ENCODE assay signal across 1 cellular context in genomic region chr13:23319915-23320224, GRCh38.
TF ChIP-seq lines count a peak whose summit lies in the region.

No MANE protein-coding gene starts in this region.

TF ChIP-seq in A549, 52 proteins besides CTCF, POLR2A, EP300 and RAD21:
- no peak for TF ChIP-seq MAX (IDR thresholded peaks at IDR 0.05)
- TF ChIP-seq BCL3 (IDR thresholded peaks at IDR 0.05): no peak
- no peak for TF ChIP-seq ZFP36 (IDR thresholded peaks at IDR 0.05; ENCODE audit: borderline replicate concordance, partially characterized antibody)
- TF ChIP-seq CBX2 (IDR thresholded peaks at IDR 0.05; ENCODE audit: borderline replicate concordance, low read depth): no peak
- TF ChIP-seq NFE2L2 (conservative IDR thresholded peaks at IDR 0.05; ENCODE audit: low read length): no peak
- no peak for TF ChIP-seq TP53 (CRISPR knock-in tag; IDR thresholded peaks at IDR 0.05)
- no peak for TF ChIP-seq GATA3 (IDR thresholded peaks at IDR 0.05; ENCODE audit: borderline replicate concordance)
- no peak for TF ChIP-seq HDAC2 (IDR thresholded peaks at IDR 0.05)
- TF ChIP-seq FOSL2 (IDR thresholded peaks at IDR 0.05): no peak
- no peak for TF ChIP-seq FOSL2 (CRISPR knock-in tag; IDR thresholded peaks at IDR 0.05)
- TF ChIP-seq HMGXB4 (CRISPR knock-in tag; IDR thresholded peaks at IDR 0.05; ENCODE audit: borderline replicate concordance): no peak
- TF ChIP-seq FOXS1 (CRISPR knock-in tag; IDR thresholded peaks at IDR 0.05): no peak
- TF ChIP-seq CBX8 (IDR thresholded peaks at IDR 0.05): no peak
- no peak for TF ChIP-seq CEBPB (IDR thresholded peaks at IDR 0.05)
- no peak for TF ChIP-seq SREBF2 (IDR thresholded peaks at IDR 0.05)
- TF ChIP-seq TFCP2L1 (CRISPR knock-in tag; IDR thresholded peaks at IDR 0.05): no peak
- TF ChIP-seq SMC3 (IDR thresholded peaks at IDR 0.05): no peak
- TF ChIP-seq, protein P1, sequence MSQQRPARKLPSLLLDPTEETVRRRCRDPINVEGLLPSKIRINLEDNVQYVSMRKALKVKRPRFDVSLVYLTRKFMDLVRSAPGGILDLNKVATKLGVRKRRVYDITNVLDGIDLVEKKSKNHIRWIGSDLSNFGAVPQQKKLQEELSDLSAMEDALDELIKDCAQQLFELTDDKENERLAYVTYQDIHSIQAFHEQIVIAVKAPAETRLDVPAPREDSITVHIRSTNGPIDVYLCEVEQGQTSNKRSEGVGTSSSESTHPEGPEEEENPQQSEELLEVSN (IDR thresholded peaks at IDR 0.05; ENCODE audit: borderline replicate concordance, low read depth): no peak
- no peak for TF ChIP-seq RARB (CRISPR knock-in tag; IDR thresholded peaks at IDR 0.05)
- no peak for TF ChIP-seq PHF8 (IDR thresholded peaks at IDR 0.05; ENCODE audit: borderline replicate concordance, low read depth)
- no peak for TF ChIP-seq EHF (CRISPR knock-in tag; IDR thresholded peaks at IDR 0.05)
